14 cellular contexts compared by ENCODE assay signal in the genomic region with DNA sequence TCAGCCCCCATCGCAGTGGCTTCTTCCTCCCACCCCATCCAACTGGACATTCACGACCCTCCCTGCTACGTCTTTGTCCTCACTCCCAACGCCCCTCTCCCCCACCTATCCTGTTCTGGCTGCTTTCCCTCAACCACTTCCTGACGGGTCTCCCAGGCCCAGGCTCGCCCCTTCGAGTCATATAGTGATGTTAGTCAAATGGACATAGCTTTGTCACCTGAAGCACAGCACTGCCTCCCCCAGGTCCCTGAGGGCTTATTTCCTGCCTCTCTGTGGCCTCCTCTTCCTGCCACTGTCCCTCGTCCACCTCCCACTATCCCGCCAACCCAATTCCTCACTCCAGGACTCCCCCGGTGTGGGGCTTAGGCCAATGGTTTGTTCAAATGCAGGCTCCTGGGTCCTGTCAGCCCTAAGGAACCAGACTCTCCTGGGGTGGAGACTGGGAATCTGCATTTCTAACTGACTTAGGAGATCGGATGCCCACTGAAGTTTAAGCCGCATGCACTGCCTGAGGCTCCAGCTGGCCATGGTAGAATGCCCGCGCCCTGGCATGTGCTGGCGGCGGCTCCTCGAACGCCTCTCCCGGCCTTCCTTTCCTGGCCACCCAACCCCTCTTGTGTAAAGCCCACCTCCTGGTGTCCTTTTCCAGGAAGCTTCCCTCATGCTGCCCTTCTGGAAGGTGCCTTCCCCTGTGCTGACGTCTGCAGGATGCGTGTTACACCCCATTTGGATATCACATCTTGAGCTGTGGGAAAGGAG. TPM values are rescaled to one million over a fixed set of nuclear protein-coding genes. Genes with fewer than 3 reads are reported as not detected.
DNase-seq lines count a peak whose midpoint lies in the region; ATAC-seq and TF ChIP-seq lines count a peak whose summit lies in the region.
"Had no signal": no experiment of that assay in that cellular context is flagged by ENCODE, and none has a peak within 500 bp of the region (broad histone marks: within the 10 kb centered on the region; RNA-seq: fewer than 3 reads in every experiment).

No MANE protein-coding gene starts in this region.

- POLR2A ChIA-PET in activated B cell treated with CpG ODN at 0.5 μM for 24 hours (lab: Charles Lee), result no interaction called here

- TF ChIP-seq EP300 in esophagus muscularis mucosa (IDR thresholded peaks at IDR 0.05), result no peak

- TF ChIP-seq CTCF in activated B cell treated with CpG ODN at 0.5 μM for 24 hours (IDR thresholded peaks at IDR 0.05) (no peak), esophagus muscularis mucosa (IDR thresholded peaks at IDR 0.05) (no peak)

- intact Hi-C loops in activated naive CD4-positive, alpha-beta T cell treated with anti-CD3 and anti-CD28 coated beads for 36 hours (cut with micrococcal nuclease), result no loop called here
- intact Hi-C loops in activated B cell treated with CpG ODN at 0.5 μM for 24 hours (cut with micrococcal nuclease) (no loop called here), esophagus muscularis mucosa (cut with DNase I) (no loop called here)

- H3K4me1 ChIP-seq in esophagus muscularis mucosa, result peaks cover 24 to 39% (median 38%) of the 10 kb centered on the region in 4 donors
- H3K4me1 ChIP-seq: SJSA1 had no signal

- H3K36me3 Mint-ChIP-seq in activated naive CD4-positive, alpha-beta T cell treated with anti-CD3 and anti-CD28 coated beads for 36 hours (ENCODE audit: low read depth), result peaks cover 33% of the 10 kb centered on the region
- H3K36me3 Mint-ChIP-seq in activated B cell treated with CpG ODN at 0.5 μM for 24 hours (ENCODE audit: low read depth), result peaks cover 94% of the 10 kb centered on the region
- peaks cover 76% of the 10 kb centered on the region for H3K36me3 Mint-ChIP-seq in stimulated activated memory B cell treated with anti-CD40 and anti-IgM and Interleukin-4, amounts not matched to agents 10 μg/mL and 1 μg/mL and 100 μg/mL, for 72 hours

- WGBS in esophagus muscularis mucosa, result 83% methylated on average over 21 of the region's 21 CpGs

- no peak overlapping the region for H3K4me3 Mint-ChIP-seq in activated naive CD4-positive, alpha-beta T cell treated with anti-CD3 and anti-CD28 coated beads for 36 hours
- H3K4me3 Mint-ChIP-seq in activated B cell treated with CpG ODN at 0.5 μM for 24 hours, result no peak overlapping the region
- H3K4me3 Mint-ChIP-seq in stimulated activated memory B cell treated with anti-CD40 and anti-IgM and Interleukin-4, amounts not matched to agents 10 μg/mL and 1 μg/mL and 100 μg/mL, for 72 hours, result no peak overlapping the region

- H3K27ac ChIP-seq in esophagus muscularis mucosa (replicated peaks in 1 of 4), result peak overlapping the region; percentile 12 to 86 (median 46)
- H3K27ac ChIP-seq: SJSA1 had no signal

- no peaks in the 10 kb centered on the region for H3K27me3 ChIP-seq in esophagus muscularis mucosa
- H3K27me3 ChIP-seq: SJSA1 had no signal

- H3K4me1 Mint-ChIP-seq in activated naive CD4-positive, alpha-beta T cell treated with anti-CD3 and anti-CD28 coated beads for 36 hours (ENCODE audit: low read depth), result peaks cover 32% of the 10 kb centered on the region
- peaks cover 26% of the 10 kb centered on the region for H3K4me1 Mint-ChIP-seq in activated B cell treated with CpG ODN at 0.5 μM for 24 hours
- peaks cover 55% of the 10 kb centered on the region for H3K4me1 Mint-ChIP-seq in stimulated activated memory B cell treated with anti-CD40 and anti-IgM and Interleukin-4, amounts not matched to agents 10 μg/mL and 1 μg/mL and 100 μg/mL, for 72 hours

- no peak for DNase-seq in activated naive CD4-positive, alpha-beta T cell treated with anti-CD3 and anti-CD28 coated beads for 36 hours
- DNase-seq in activated naive CD4-positive, alpha-beta T cell (lab: John Stamatoyannopoulos, UW), result no peak
- no peak for DNase-seq in activated B cell treated with CpG ODN at 0.5 μM for 24 hours
- no peak for DNase-seq in esophagus muscularis mucosa (ENCODE audit: extremely low spot score)
- no peak for DNase-seq in stimulated activated CD4-positive, alpha-beta T cell treated with anti-CD3 and anti-CD28 coated beads, Interleukin-4, amount 100 ng/mL, for 24 hours
- no peak for DNase-seq in COLO829 (ENCODE audit: low spot score)
- no peak for DNase-seq in NCI-H1436 treated with DMSO at 0.1 percent for 48 hours (lab: John Stamatoyannopoulos, UW)
- DNase-seq: anterior cingulate cortex; MV-4-11; NCI-H524 treated with DMSO at 0.1 percent for 48 hours; nucleus accumbens; stimulated activated naive CD4-positive, alpha-beta T cell had no signal

- TF ChIP-seq POLR2A in esophagus muscularis mucosa (IDR thresholded peaks at IDR 0.05; ENCODE audit: low read depth), result no peak

- peaks cover 76 to 86% (median 82%) of the 10 kb centered on the region in 4 donors for H3K36me3 ChIP-seq in esophagus muscularis mucosa

- peak overlapping the region; percentile 58 for H3K27ac Mint-ChIP-seq in activated naive CD4-positive, alpha-beta T cell treated with anti-CD3 and anti-CD28 coated beads for 36 hours
- peak overlapping the region; percentile 69 for H3K27ac Mint-ChIP-seq in activated B cell treated with CpG ODN at 0.5 μM for 24 hours
- peak overlapping the region; percentile 86 for H3K27ac Mint-ChIP-seq in stimulated activated memory B cell treated with anti-CD40 and anti-IgM and Interleukin-4, amounts not matched to agents 10 μg/mL and 1 μg/mL and 100 μg/mL, for 72 hours

- H3K27me3 Mint-ChIP-seq in activated naive CD4-positive, alpha-beta T cell treated with anti-CD3 and anti-CD28 coated beads for 36 hours (ENCODE audit: low read depth), result no peaks in the 10 kb centered on the region
- H3K27me3 Mint-ChIP-seq in activated B cell treated with CpG ODN at 0.5 μM for 24 hours, result no peaks in the 10 kb centered on the region
- no peaks in the 10 kb centered on the region for H3K27me3 Mint-ChIP-seq in stimulated activated memory B cell treated with anti-CD40 and anti-IgM and Interleukin-4, amounts not matched to agents 10 μg/mL and 1 μg/mL and 100 μg/mL, for 72 hours

- H3K4me3 ChIP-seq in esophagus muscularis mucosa, result no peak overlapping the region
- H3K4me3 ChIP-seq: SJSA1 had no signal

- H3K9me3 ChIP-seq in esophagus muscularis mucosa, result no peaks in the 10 kb centered on the region
- H3K9me3 ChIP-seq: SJSA1 had no signal

- CTCF ChIA-PET in activated naive CD4-positive, alpha-beta T cell treated with anti-CD3 and anti-CD28 coated beads for 36 hours (lab: Charles Lee), result no interaction called here
- CTCF ChIA-PET in activated B cell treated with CpG ODN at 0.5 μM for 24 hours (lab: Charles Lee), result no interaction called here

- ATAC-seq in activated B cell treated with CpG ODN at 0.5 μM for 24 hours (ENCODE audit: low read depth), result no peak
- no peak for ATAC-seq in stimulated activated memory B cell treated with anti-CD40 and anti-IgM and Interleukin-4, amounts not matched to agents 10 μg/mL and 1 μg/mL and 100 μg/mL, for 72 hours

- H3K9me3 Mint-ChIP-seq in activated naive CD4-positive, alpha-beta T cell treated with anti-CD3 and anti-CD28 coated beads for 36 hours, result no peaks in the 10 kb centered on the region
- no peaks in the 10 kb centered on the region for H3K9me3 Mint-ChIP-seq in activated B cell treated with CpG ODN at 0.5 μM for 24 hours
- no peaks in the 10 kb centered on the region for H3K9me3 Mint-ChIP-seq in stimulated activated memory B cell treated with anti-CD40 and anti-IgM and Interleukin-4, amounts not matched to agents 10 μg/mL and 1 μg/mL and 100 μg/mL, for 72 hours

RNA-seq across cellular contexts. Expression of a gene that starts 18.3 kb away (rescaled TPM):
- total RNA-seq in activated naive CD4-positive, alpha-beta T cell treated with anti-CD3 and anti-CD28 coated beads for 36 hours, result 100 to 1,000 TPM; 120 to 121 TPM
- total RNA-seq in activated B cell treated with CpG ODN at 0.5 μM for 24 hours (122 and 146 TPM in 2 replicates), esophagus muscularis mucosa (100 to 1,000 TPM; 417 to 598 (median 449) TPM)

RNA-seq across cellular contexts. Expression of a gene that starts 31.7 kb away (rescaled TPM):
- total RNA-seq in activated naive CD4-positive, alpha-beta T cell treated with anti-CD3 and anti-CD28 coated beads for 36 hours, result 100 to 1,000 TPM in 1 of 2 experiments, 10 to 100 TPM in 1; 98.9 to 107 TPM
- total RNA-seq in activated B cell treated with CpG ODN at 0.5 μM for 24 hours (90.6 and 103 TPM in 2 replicates), esophagus muscularis mucosa (10 to 100 TPM; 35.7 to 62.5 (median 50.6) TPM)

RNA-seq across cellular contexts. Expression of a gene that starts 36.7 kb away (rescaled TPM):
- total RNA-seq in activated naive CD4-positive, alpha-beta T cell treated with anti-CD3 and anti-CD28 coated beads for 36 hours, result 10 to 100 TPM; 48.9 to 54.3 TPM
- 39.3 and 45.2 TPM in 2 replicates for total RNA-seq in activated B cell treated with CpG ODN at 0.5 μM for 24 hours
- 10 to 100 TPM; 49.4 to 76.9 (median 59.4) TPM for total RNA-seq in esophagus muscularis mucosa

RNA-seq across cellular contexts. Expression of a gene that starts 55.7 kb away (rescaled TPM):
- total RNA-seq in activated naive CD4-positive, alpha-beta T cell treated with anti-CD3 and anti-CD28 coated beads for 36 hours, result 100 to 1,000 TPM; 151 to 154 TPM
- 99.4 and 109 TPM in 2 replicates for total RNA-seq in activated B cell treated with CpG ODN at 0.5 μM for 24 hours
- 10 to 100 TPM; 25.7 to 36.8 (median 32.2) TPM for total RNA-seq in esophagus muscularis mucosa

RNA-seq across cellular contexts. Expression of a gene that starts 56.5 kb away (rescaled TPM):
- total RNA-seq in activated naive CD4-positive, alpha-beta T cell treated with anti-CD3 and anti-CD28 coated beads for 36 hours, result 1 to 10 TPM; 5.9 to 8.0 TPM
- total RNA-seq in activated B cell treated with CpG ODN at 0.5 μM for 24 hours, result 7.7 and 8.4 TPM in 2 replicates
- 10 to 100 TPM in 3 of 4 donors, 1 to 10 TPM in 1; 9.3 to 15.2 (median 12.8) TPM for total RNA-seq in esophagus muscularis mucosa
